Comparison of ENCODE assay signal across 8 cellular contexts in the genomic region with DNA sequence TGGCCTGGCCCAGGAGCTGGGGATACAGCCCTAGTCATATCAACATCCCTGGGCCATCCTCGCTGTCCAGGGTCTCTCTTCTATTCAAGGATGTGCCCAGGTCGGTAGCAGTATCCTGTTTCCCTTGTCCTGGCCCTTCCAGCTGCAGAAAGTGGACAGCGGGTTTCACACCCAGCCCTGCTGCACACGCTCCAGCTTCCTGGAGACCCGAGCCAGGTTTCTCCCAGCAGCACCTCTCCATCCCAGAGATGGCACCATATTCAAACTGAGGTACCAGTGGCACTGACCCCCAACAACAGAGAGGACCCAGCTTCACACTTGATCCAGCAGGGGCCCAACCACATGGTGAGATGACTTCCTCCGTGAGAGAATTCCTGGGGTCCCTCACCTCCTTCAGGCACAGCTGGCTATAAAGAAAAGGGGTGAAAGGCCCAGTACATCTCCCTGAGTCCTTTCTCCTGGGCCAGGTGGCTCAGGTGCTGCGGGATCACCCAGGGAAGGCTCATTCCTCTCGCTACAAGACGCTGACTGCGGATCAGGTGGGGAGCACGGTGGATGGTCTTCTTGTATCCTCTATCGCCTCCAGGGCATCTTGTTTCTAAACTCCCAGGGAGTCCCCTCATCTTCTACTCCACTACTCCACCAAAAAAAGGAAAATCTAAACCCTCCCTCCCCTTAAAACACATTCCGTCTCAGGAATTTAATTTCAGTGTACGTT. TPM values are rescaled to one million over a fixed set of nuclear protein-coding genes. Genes with fewer than 3 reads are reported as not detected.
A peak's percentile ranks its signal among the peaks of the same experiment; 100 is the strongest.
DNase-seq lines count a peak whose midpoint lies in the region; ATAC-seq and TF ChIP-seq lines count a peak whose summit lies in the region.

No MANE protein-coding gene starts in this region.

- H3K4me3 ChIP-seq in cardiac muscle cell (peak overlapping the region; percentile 99), choroid plexus epithelial cell (ENCODE audit: low read depth, low read length) (peak overlapping the region; percentile 67), mucosa of stomach (ENCODE audit: low read length) (no peak overlapping the region), upper lobe of right lung (peak overlapping the region; percentile 72)

- TF ChIP-seq CTCF in cardiac muscle cell (IDR thresholded peaks at IDR 0.05; ENCODE audit: low read depth, low read length) (no peak), choroid plexus epithelial cell (conservative IDR thresholded peaks at IDR 0.05; ENCODE audit: low read depth, low read length) (no peak), upper lobe of right lung (IDR thresholded peaks at IDR 0.05) (no peak)

- DNase-seq in cardiac muscle cell (ENCODE audit: low read depth in 1 of 2, low spot score in 1 of 2) (no peak), left cardiac atrium (no peak), choroid plexus epithelial cell (ENCODE audit: low read depth) (no peak), upper lobe of right lung (peak; percentile 57)

- H3K9me3 ChIP-seq in cardiac muscle cell (ENCODE audit: low read depth) = no peaks in the 10 kb centered on the region
- no peaks in the 10 kb centered on the region for H3K9me3 ChIP-seq in mucosa of stomach (ENCODE audit: control insufficient read depth, low read length)
- no peaks in the 10 kb centered on the region for H3K9me3 ChIP-seq in upper lobe of right lung

- H3K9ac ChIP-seq in mucosa of stomach (ENCODE audit: low read length) = peak overlapping the region; percentile 75

- H3K4me1 ChIP-seq in cardiac muscle cell (ENCODE audit: low read depth) (peaks cover 10% of the 10 kb centered on the region), mucosa of stomach (ENCODE audit: control insufficient read depth, insufficient read depth, low read length) (peaks cover 31% of the 10 kb centered on the region), upper lobe of right lung (peaks cover 39% of the 10 kb centered on the region)

- intact Hi-C loops in left cardiac atrium (cut with DNase I) = loop anchor here in 1 of 2 donors (5.0 kb wide), 1 partner anchor 42 kb away; no protein-coding TSS in a partner anchor
- intact Hi-C loops in upper lobe of right lung (cut with DNase I) = no loop called here

- H3K27me3 ChIP-seq in cardiac muscle cell = peaks cover 13% of the 10 kb centered on the region
- no peaks in the 10 kb centered on the region for H3K27me3 ChIP-seq in mucosa of stomach (ENCODE audit: control insufficient read depth, insufficient read depth, low read length)
- no peaks in the 10 kb centered on the region for H3K27me3 ChIP-seq in upper lobe of right lung

- H3K27ac ChIP-seq in cardiac muscle cell (peak overlapping the region; percentile 87), upper lobe of right lung (peak overlapping the region; percentile 94)

- H3K36me3 ChIP-seq in cardiac muscle cell (no peaks in the 10 kb centered on the region), mucosa of stomach (ENCODE audit: control insufficient read depth, insufficient read depth, low read length) (no peaks in the 10 kb centered on the region), upper lobe of right lung (no peaks in the 10 kb centered on the region)

- ATAC-seq in left cardiac atrium (no peak), upper lobe of right lung (no peak), GM21447 (IDR thresholded peaks at IDR 0.05; ENCODE audit: unreplicated experiment) (no peak), HG03159 (IDR thresholded peaks at IDR 0.05; ENCODE audit: unreplicated experiment) (no peak), GM18870 (IDR thresholded peaks at IDR 0.05; ENCODE audit: unreplicated experiment) (no peak)

RNA-seq across cellular contexts. Expression of a gene that starts 1.4 kb away (rescaled TPM):
- total RNA-seq in cardiac muscle cell (14.8 and 18.3 TPM in 2 replicates), left cardiac atrium (10 to 100 TPM; 38.3 to 45.5 TPM), upper lobe of right lung (41.9 TPM)
- 10.9 and 15.3 TPM in 2 replicates for polyA plus RNA-seq in cardiac muscle cell

RNA-seq across cellular contexts. Expression of a gene that starts 34.2 kb away (rescaled TPM):
- 29.7 and 37.3 TPM in 2 replicates for total RNA-seq in cardiac muscle cell
- polyA plus RNA-seq in cardiac muscle cell = 18.5 and 22.3 TPM in 2 replicates
- total RNA-seq in left cardiac atrium = 10 to 100 TPM; 54.1 to 60.9 TPM
- 77.1 TPM for total RNA-seq in upper lobe of right lung

RNA-seq across cellular contexts. Expression of a gene that starts 53.2 kb away (rescaled TPM):
- total RNA-seq in cardiac muscle cell (209 and 235 TPM in 2 replicates), left cardiac atrium (100 to 1,000 TPM; 113 to 137 TPM), upper lobe of right lung (153 TPM)
- polyA plus RNA-seq in cardiac muscle cell = 127 and 146 TPM in 2 replicates
